ENCODE assay signal across 13 cellular contexts in genomic region chr6:6686176-6686575, GRCh38.
DNase-seq lines count a peak whose midpoint lies in the region; ATAC-seq and TF ChIP-seq lines count a peak whose summit lies in the region.
"Had no signal": no experiment of that assay in that cellular context is flagged by ENCODE, and none has a peak within 500 bp of the region (broad histone marks: within the 10 kb centered on the region; RNA-seq: fewer than 3 reads in every experiment).

No MANE protein-coding gene starts in this region.

- intact Hi-C loops in breast epithelium (cut with DNase I; ENCODE audit: low total_unique reads) = no loop called here

- peak overlapping the region in 3 of 4 donors; percentile 43 to 65 (median 60) for H3K4me3 Mint-ChIP-seq in IgD-negative memory B cell
- H3K4me3 Mint-ChIP-seq: memory B cell had no signal

- peaks cover 11 to 20% (median 17%) of the 10 kb centered on the region in 3 donors for H3K4me1 Mint-ChIP-seq in IgD-negative memory B cell

- H3K9me3 ChIP-seq in breast epithelium (no peaks in the 10 kb centered on the region), muscle layer of duodenum (ENCODE audit: control insufficient read depth in 1 of 2, low read length in 2 of 2) (peaks cover 0 to 2% of the 10 kb centered on the region in 2 donors)

- ATAC-seq in activated naive CD4-positive, alpha-beta T cell treated with anti-CD3 and anti-CD28 coated beads, Interleukin-2, amount 50 U/mL, for 72 hours = no peak
- ATAC-seq in HG03442 (IDR thresholded peaks at IDR 0.05; ENCODE audit: unreplicated experiment) = no peak

- H3K4me3 ChIP-seq in breast epithelium (no peak overlapping the region), muscle layer of duodenum (ENCODE audit: low read depth in 1 of 2, low read length in 2 of 2) (no peak overlapping the region)

- H3K27ac ChIP-seq in C4-2B (peak overlapping the region; percentile 82), breast epithelium (peak overlapping the region; percentile 65 to 82), muscle layer of duodenum (ENCODE audit: low read length) (peak overlapping the region; percentile 75)
- H3K27ac ChIP-seq: VCaP had no signal

- H3K4me1 ChIP-seq in breast epithelium = no peaks in the 10 kb centered on the region
- peaks cover 20 to 21% of the 10 kb centered on the region in 2 donors for H3K4me1 ChIP-seq in muscle layer of duodenum (ENCODE audit: control insufficient read depth in 1 of 2, insufficient read depth in 2 of 2, low read length in 2 of 2)

- H3K27me3 Mint-ChIP-seq in IgD-negative memory B cell = peaks cover 1% of the 10 kb centered on the region

- H3K9me3 Mint-ChIP-seq in IgD-negative memory B cell = no peaks in the 10 kb centered on the region
- H3K9me3 Mint-ChIP-seq in activated naive CD4-positive, alpha-beta T cell treated with anti-CD3 and anti-CD28 coated beads, Interleukin-2, amount 50 U/mL, for 72 hours = peaks cover 0 to 2% of the 10 kb centered on the region in 2 donors
- H3K9me3 Mint-ChIP-seq: activated T-cell treated with anti-CD3 and anti-CD28 coated beads, Interleukin-2, amount 50 U/mL, for 24 hours had no signal

- H3K27me3 ChIP-seq in breast epithelium (no peaks in the 10 kb centered on the region), muscle layer of duodenum (ENCODE audit: low read depth, low read length) (no peaks in the 10 kb centered on the region)

- no peak for TF ChIP-seq CTCF in C4-2B (conservative IDR thresholded peaks at IDR 0.05)
- no peak for TF ChIP-seq CTCF in breast epithelium (IDR thresholded peaks at IDR 0.05)

- no peaks in the 10 kb centered on the region for H3K36me3 ChIP-seq in breast epithelium
- H3K36me3 ChIP-seq in muscle layer of duodenum (ENCODE audit: control insufficient read depth in 1 of 2, insufficient read depth in 2 of 2, low read length in 2 of 2) = no peaks in the 10 kb centered on the region

- DNase-seq in breast epithelium (ENCODE audit: low spot score in 2 of 2) = no peak
- DNase-seq in NCI-H748 (lab: John Stamatoyannopoulos, UW; ENCODE audit: unreplicated experiment) = no peak
- no peak for DNase-seq in activated naive CD4-positive, alpha-beta T cell treated with anti-CD3 and anti-CD28 coated beads, Interleukin-2, amount 50 U/mL, for 72 hours (ENCODE audit: low spot score in 2 of 2)
- no peak for DNase-seq in stimulated activated CD4-positive, alpha-beta T cell treated with anti-CD3 and anti-CD28 coated beads, Interleukin-1b, Interleukin-23, amount 100 ng/mL, for 48 hours
- DNase-seq: stimulated activated CD4-positive, alpha-beta T cell treated with anti-CD3 and anti-CD28 coated beads, Interleukin-4, amount 100 ng/mL, for 4 hours; stimulated activated naive CD4-positive, alpha-beta T cell treated with Interleukin-2 at 50 U/mL for 16 hours had no signal

- H3K27ac Mint-ChIP-seq in IgD-negative memory B cell = no peak overlapping the region
- no peak overlapping the region for H3K27ac Mint-ChIP-seq in activated naive CD4-positive, alpha-beta T cell treated with anti-CD3 and anti-CD28 coated beads, Interleukin-2, amount 50 U/mL, for 72 hours
- H3K27ac Mint-ChIP-seq: memory B cell had no signal

- TF ChIP-seq POLR2A in breast epithelium (IDR thresholded peaks at IDR 0.05) = no peak

- H3K36me3 Mint-ChIP-seq in IgD-negative memory B cell = peaks cover 2% of the 10 kb centered on the region
- no peaks in the 10 kb centered on the region for H3K36me3 Mint-ChIP-seq in activated naive CD4-positive, alpha-beta T cell treated with anti-CD3 and anti-CD28 coated beads, Interleukin-2, amount 50 U/mL, for 72 hours
